Comparison of ENCODE assay signal across 1 cellular context in the genomic region with DNA sequence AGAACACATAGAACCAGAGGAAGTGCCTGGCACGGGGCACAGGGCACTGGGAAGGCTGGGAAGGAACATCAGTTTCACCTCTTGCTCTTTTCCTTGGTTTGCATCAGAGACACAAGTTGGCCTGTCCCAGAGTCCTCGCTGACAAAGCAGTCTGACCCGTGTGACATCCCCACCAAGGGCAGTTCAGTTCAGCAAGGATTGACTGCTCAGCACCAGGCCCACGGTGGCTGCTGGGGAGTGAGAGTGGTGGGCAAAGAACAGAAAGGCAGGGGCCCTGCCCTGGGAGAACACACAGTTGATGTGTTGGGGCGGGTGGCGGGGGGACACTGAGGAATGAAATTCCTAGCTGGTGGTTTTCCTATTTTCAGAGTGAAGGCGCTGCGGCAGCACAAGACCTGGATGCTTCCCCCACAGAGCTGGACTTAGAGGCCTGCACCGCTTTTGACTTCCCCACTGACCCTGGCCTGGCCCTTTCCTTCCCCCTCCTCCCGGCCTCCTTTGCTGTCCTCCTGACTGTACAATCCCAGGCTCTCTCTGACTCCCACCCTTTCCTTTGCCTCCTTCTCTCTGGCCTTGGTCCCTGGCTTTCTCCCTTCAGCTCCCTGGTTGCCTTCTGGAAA.
TF ChIP-seq lines count a peak whose summit lies in the region.

No MANE protein-coding gene starts in this region.

TF ChIP-seq in K562, 482 proteins besides CTCF, POLR2A, EP300 and RAD21:
- TF ChIP-seq ZNF263 (CRISPR knock-in tag; IDR thresholded peaks at IDR 0.05; ENCODE audit: borderline replicate concordance) (0 out of 2 replicates have a peak, but pooled peaks have one; percentile 60), JUN (IDR thresholded peaks at IDR 0.05; ENCODE audit: borderline replicate concordance, low read depth, low read length) (no peak), JUN (CRISPR knock-in tag; IDR thresholded peaks at IDR 0.05; ENCODE audit: borderline replicate concordance) (no peak)
